23 cellular contexts compared by ENCODE assay signal in the genomic region with DNA sequence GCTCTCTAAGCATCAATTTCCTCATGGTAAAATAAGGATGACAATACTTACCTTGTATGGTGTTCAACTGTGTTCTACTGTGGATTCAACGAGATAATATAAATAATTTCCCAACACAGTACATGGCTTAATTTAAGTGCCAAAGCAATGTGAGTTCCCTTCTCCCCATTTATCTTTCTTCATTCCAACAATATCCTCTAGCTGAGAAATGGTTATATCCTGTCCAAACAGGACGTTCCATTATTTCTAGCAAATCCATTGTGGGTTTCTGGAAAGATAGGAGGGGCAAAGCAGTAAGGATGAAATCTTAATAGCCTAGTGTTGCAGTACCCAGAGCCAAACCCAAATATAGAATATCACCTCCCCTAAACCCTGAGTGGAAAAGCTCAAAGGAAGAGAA. TPM values are rescaled to one million over a fixed set of nuclear protein-coding genes. Genes with fewer than 3 reads are reported as not detected.
A peak's percentile ranks its signal among the peaks of the same experiment; 100 is the strongest.
DNase-seq lines count a peak whose midpoint lies in the region; ATAC-seq and TF ChIP-seq lines count a peak whose summit lies in the region.
"Had no signal": no experiment of that assay in that cellular context is flagged by ENCODE, and none has a peak within 500 bp of the region (broad histone marks: within the 10 kb centered on the region; RNA-seq: fewer than 3 reads in every experiment).

No MANE protein-coding gene starts in this region.

- H3K79me2 ChIP-seq in hepatocyte, result peaks cover 97% of the 10 kb centered on the region

- no peaks in the 10 kb centered on the region for H3K9me2 ChIP-seq in hepatocyte (replicated peaks; ENCODE audit: insufficient read depth)

- H3K9me3 ChIP-seq in breast epithelium (no peaks in the 10 kb centered on the region), hepatocyte (ENCODE audit: low read depth) (no peaks in the 10 kb centered on the region), skeletal muscle tissue (ENCODE audit: control insufficient read depth in 3 of 3, low read length in 3 of 3) (no peaks in the 10 kb centered on the region)
- H3K9me3 ChIP-seq: HAP-1, lower lobe of right lung had no signal

- H3K27ac ChIP-seq in breast epithelium, result peak overlapping the region; percentile 41 to 81
- peak overlapping the region; percentile 38 for H3K27ac ChIP-seq in hepatocyte
- H3K27ac ChIP-seq in skeletal muscle tissue (ENCODE audit: low read depth, low read length), result peak overlapping the region; percentile 55
- H3K27ac ChIP-seq: lower lobe of right lung, SK-N-MC had no signal

- ATAC-seq in HG03196 (IDR thresholded peaks at IDR 0.05; ENCODE audit: unreplicated experiment) (no peak), GM19452 (IDR thresholded peaks at IDR 0.05; ENCODE audit: unreplicated experiment) (no peak)
- ATAC-seq: activated CD8-positive, alpha-beta T cell treated with anti-CD3 and anti-CD28 coated beads for 36 hours had no signal

- H3K4me3 ChIP-seq in breast epithelium (no peak overlapping the region), hepatocyte (no peak overlapping the region), skeletal muscle tissue (ENCODE audit: low read length in 3 of 3) (peak overlapping the region in 1 of 3 donors; percentile 26)
- H3K4me3 ChIP-seq: dorsolateral prefrontal cortex, HAP-1, lower lobe of right lung, SK-N-MC had no signal

- no peak overlapping the region for H2AFZ ChIP-seq in hepatocyte

- TF ChIP-seq POLR2A in breast epithelium (IDR thresholded peaks at IDR 0.05), result no peak

- H3K4me1 ChIP-seq in breast epithelium, result peaks cover 5 to 26% of the 10 kb centered on the region in 2 donors
- peaks cover 20% of the 10 kb centered on the region for H3K4me1 ChIP-seq in hepatocyte (ENCODE audit: insufficient read depth)
- peaks cover 66 to 89% (median 76%) of the 10 kb centered on the region in 3 donors for H3K4me1 ChIP-seq in skeletal muscle tissue (ENCODE audit: control insufficient read depth in 3 of 3, insufficient read depth in 3 of 3, low read length in 3 of 3)
- H3K4me1 ChIP-seq: HAP-1 had no signal

- DNase-seq in GM03348 (ENCODE audit: low spot score) (peak; percentile 41), breast epithelium (ENCODE audit: low spot score in 2 of 2) (no peak), hepatocyte (ENCODE audit: low spot score) (no peak), NCI-H446 treated with DMSO at 0.1 percent for 48 hours (lab: John Stamatoyannopoulos, UW) (no peak), NCI-H524 (lab: John Stamatoyannopoulos, UW) (no peak)
- DNase-seq: activated B cell treated with CpG ODN at 0.5 μM for 24 hours; activated CD8-positive, alpha-beta T cell treated with anti-CD3 and anti-CD28 coated beads for 36 hours; activated naive CD4-positive, alpha-beta T cell treated with anti-CD3 and anti-CD28 coated beads, Interleukin-2, amount 10 ng/mL, durations not matched to agents 7 days and 5 days; activated T-cell treated with anti-CD3 and anti-CD28 coated beads, Interleukin-2, amount 50 U/mL, for 24 hours; CD4-positive, alpha-beta memory T cell; DMS153; dorsolateral prefrontal cortex; lower lobe of right lung; NCI-H146; NCI-H2171 treated with DMSO at 0.1 percent for 48 hours; NCI-H82; small intestine; stimulated activated CD4-positive, alpha-beta T cell treated with anti-CD3 and anti-CD28 coated beads, Interleukin-4, amount 100 ng/mL, for 1 hour had no signal

- H4K20me1 ChIP-seq in hepatocyte (ENCODE audit: insufficient read depth, poor library complexity, severe bottlenecking), result peaks cover 83% of the 10 kb centered on the region

- 76% methylated on average over 2 of the region's 2 CpGs for WGBS in hepatocyte (ENCODE audit: low lambda C conversion rate, missing lambda C conversion rate)

- TF ChIP-seq CTCF in breast epithelium (IDR thresholded peaks at IDR 0.05) (no peak), hepatocyte (IDR thresholded peaks at IDR 0.05; ENCODE audit: poor library complexity) (no peak)

- no peaks in the 10 kb centered on the region for H3K36me3 ChIP-seq in breast epithelium
- H3K36me3 ChIP-seq in hepatocyte (replicated peaks; ENCODE audit: insufficient read depth, low read depth), result no peaks in the 10 kb centered on the region
- H3K36me3 ChIP-seq in skeletal muscle tissue (ENCODE audit: control insufficient read depth in 3 of 3, insufficient read depth in 3 of 3, low read length in 3 of 3), result peaks cover 0 to 26% (median 11%) of the 10 kb centered on the region in 3 donors
- H3K36me3 ChIP-seq: HAP-1 had no signal

- H3K9ac ChIP-seq in skeletal muscle tissue (ENCODE audit: low read depth in 1 of 3, low read length in 3 of 3), result no peak overlapping the region

- no peaks in the 10 kb centered on the region for H3K27me3 ChIP-seq in breast epithelium
- no peaks in the 10 kb centered on the region for H3K27me3 ChIP-seq in hepatocyte
- H3K27me3 ChIP-seq in skeletal muscle tissue (ENCODE audit: control insufficient read depth in 3 of 3, insufficient read depth in 3 of 3, low read length in 3 of 3), result no peaks in the 10 kb centered on the region
- H3K27me3 ChIP-seq: dorsolateral prefrontal cortex had no signal

- H3K4me2 ChIP-seq in hepatocyte, result no peak overlapping the region

- intact Hi-C loops in breast epithelium (cut with DNase I; ENCODE audit: low total_unique reads), result no loop called here

RNA-seq across cellular contexts. Expression of a gene that starts 22.0 kb away (rescaled TPM):
- total RNA-seq in breast epithelium, result 100 to 1,000 TPM in 1 of 3 donors, 10 to 100 TPM in 2; 57.0 to 100 (median 67.8) TPM
- 76.1 and 87.4 TPM in 2 replicates for total RNA-seq in hepatocyte
- 11.9 and 14.5 TPM in 2 replicates for polyA plus RNA-seq in hepatocyte
- 33.9 TPM for total RNA-seq in skeletal muscle tissue
